ENCODE assay signal across 1 cellular context in the genomic region with DNA sequence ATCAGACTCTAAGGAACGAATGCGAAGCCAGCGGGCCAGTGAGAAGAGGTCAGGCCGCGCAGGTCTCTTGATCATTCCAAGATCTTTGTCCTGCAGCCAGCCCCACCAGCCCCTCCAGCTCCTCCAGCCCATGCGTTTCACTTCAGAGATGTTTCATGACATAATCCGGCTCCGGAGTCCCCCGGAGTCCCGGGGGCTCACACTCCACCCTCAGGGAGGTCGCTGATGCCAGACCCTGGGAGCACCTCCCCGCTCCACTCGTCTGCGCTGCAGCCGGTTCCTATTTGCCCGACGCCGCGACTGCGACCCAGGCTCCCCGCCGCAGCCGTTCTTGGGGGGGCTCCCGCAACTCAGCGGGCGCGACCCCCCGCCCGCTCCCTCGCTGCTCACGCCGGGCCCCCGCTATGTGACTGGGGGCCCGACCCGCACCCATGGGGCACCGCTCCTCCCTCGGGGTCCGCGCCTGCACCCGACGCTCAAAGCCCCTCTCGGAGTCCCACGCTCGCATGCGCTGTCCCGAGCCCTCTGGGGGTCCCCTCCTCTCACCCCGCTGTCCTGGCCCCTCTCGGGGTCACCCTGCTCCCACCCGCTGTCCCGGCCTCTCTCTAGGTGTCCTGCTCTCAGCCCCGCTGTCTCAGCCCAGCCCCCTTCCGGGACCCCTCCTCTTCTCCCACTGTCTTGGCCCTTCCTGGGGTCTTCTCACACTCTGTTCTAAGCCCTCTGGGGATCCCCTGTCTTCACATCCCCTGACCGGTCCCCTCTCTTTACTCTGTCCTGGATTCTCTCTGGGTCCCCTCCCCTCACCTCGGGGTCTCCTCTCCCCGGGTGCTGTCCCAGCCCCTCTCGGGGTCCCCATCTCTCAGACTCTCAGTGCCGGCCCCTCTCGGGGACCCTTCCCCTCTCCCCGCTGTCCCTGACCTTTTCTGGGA.
TF ChIP-seq lines count a peak whose summit lies in the region.

No MANE protein-coding gene starts in this region.

TF ChIP-seq in A549, 52 proteins besides CTCF, POLR2A, EP300 and RAD21 (continued from another document):
- TF ChIP-seq BCL3 (IDR thresholded peaks at IDR 0.05) (no peak), NFE2L2 (conservative IDR thresholded peaks at IDR 0.05; ENCODE audit: low read length) (no peak), ZSCAN20 (CRISPR knock-in tag; IDR thresholded peaks at IDR 0.05) (no peak), BHLHE40 (IDR thresholded peaks at IDR 0.05; ENCODE audit: low read depth, low read length) (no peak), TFCP2L1 (CRISPR knock-in tag; IDR thresholded peaks at IDR 0.05) (no peak), JUNB (IDR thresholded peaks at IDR 0.05) (no peak), TP53 (CRISPR knock-in tag; IDR thresholded peaks at IDR 0.05) (no peak), CBX8 (IDR thresholded peaks at IDR 0.05) (no peak)
